22 cellular contexts compared by ENCODE assay signal in genomic region chr2:174840436-174840835, GRCh38.
DNase-seq lines count a peak whose midpoint lies in the region; ATAC-seq lines count a peak whose summit lies in the region.
"Had no signal": no experiment of that assay in that cellular context is flagged by ENCODE, and none has a peak within 500 bp of the region (broad histone marks: within the 10 kb centered on the region; RNA-seq: fewer than 3 reads in every experiment).

No MANE protein-coding gene starts in this region.

- H3K4me1 ChIP-seq in ACC112 (ENCODE audit: control insufficient read depth, insufficient read depth, low read length, unreplicated experiment) = peaks cover 47% of the 10 kb centered on the region
- H3K4me1 ChIP-seq in adipocyte (ENCODE audit: control insufficient read depth, insufficient read depth, low read length) = peaks cover 53% of the 10 kb centered on the region
- H3K4me1 ChIP-seq: vagina had no signal

- DNase-seq in HCEC 1CT (peak; percentile 90), adipocyte (ENCODE audit: low read depth) (peak; percentile 67), glomerular visceral epithelial cell (ENCODE audit: extremely low spot score) (peak; percentile 24), NOMO-1 treated with DMSO at 0.1 percent for 48 hours (lab: John Stamatoyannopoulos, UW; ENCODE audit: unreplicated experiment) (no peak), NCI-H1092 (lab: John Stamatoyannopoulos, UW) (no peak)
- DNase-seq: activated CD4-positive, alpha-beta memory T cell treated with anti-CD3 and anti-CD28 coated beads for 36 hours; activated naive CD8-positive, alpha-beta T cell treated with anti-CD3 and anti-CD28 coated beads, Interleukin-2, amount 10 ng/mL, durations not matched to agents 7 days and 5 days; activated T-cell treated with anti-CD3 and anti-CD28 coated beads, Interleukin-2, amount 50 U/mL, for 48 hours; foreskin melanocyte; mucosa of descending colon; NCI-H1417 treated with DMSO at 0.1 percent for 48 hours; NCI-H2171; ovary; stimulated activated CD4-positive, alpha-beta T cell treated with anti-CD3 and anti-CD28 coated beads, Interleukin-4, amount 100 ng/mL, for 1 hour; substantia nigra had no signal

- ATAC-seq in GM18870 (IDR thresholded peaks at IDR 0.05; ENCODE audit: unreplicated experiment) (no peak), GM21576 (IDR thresholded peaks at IDR 0.05; ENCODE audit: unreplicated experiment) (no peak)
- ATAC-seq: A549, mucosa of descending colon, sciatic nerve had no signal

- H3K9ac ChIP-seq in adipocyte (ENCODE audit: low read length) = peak overlapping the region; percentile 0

- H3K27ac ChIP-seq in ACC112 (ENCODE audit: low read depth, low read length) = no peak overlapping the region
- H3K27ac ChIP-seq: A549, ovary, RWPE1, vagina had no signal

- H2AFZ ChIP-seq in ACC112 (ENCODE audit: low read length, unreplicated experiment) = peak overlapping the region; percentile 2

- no peaks in the 10 kb centered on the region for H3K9me3 ChIP-seq in adipocyte (ENCODE audit: control insufficient read depth, low read length)
- H3K9me3 ChIP-seq: A549, mucosa of descending colon, ovary, vagina had no signal

- no peak overlapping the region for H3K4me3 ChIP-seq in ACC112 (ENCODE audit: low read depth, low read length)
- H3K4me3 ChIP-seq in adipocyte (ENCODE audit: low read length) = no peak overlapping the region
- H3K4me3 ChIP-seq: A549, mucosa of descending colon, ovary, vagina had no signal

- peaks cover 26% of the 10 kb centered on the region for H3K79me2 ChIP-seq in ACC112 (ENCODE audit: control insufficient read depth, insufficient read depth, low read length, unreplicated experiment)

- H3K27me3 ChIP-seq in ACC112 (ENCODE audit: insufficient read depth, low read length) (no peaks in the 10 kb centered on the region), adipocyte (replicated peaks; ENCODE audit: control insufficient read depth, insufficient read depth, low read length) (no peaks in the 10 kb centered on the region)
- H3K27me3 ChIP-seq: ovary, vagina had no signal

- no peaks in the 10 kb centered on the region for H3K36me3 ChIP-seq in ACC112 (ENCODE audit: insufficient read depth, low read length)
- no peaks in the 10 kb centered on the region for H3K36me3 ChIP-seq in adipocyte (ENCODE audit: control insufficient read depth, insufficient read depth, low read length, severe bottlenecking)
- H3K36me3 ChIP-seq: ovary, vagina had no signal

Comparison
In these comparisons a context has a peak if more than half of its experiments do, and no peak if none do; other contexts are left out.
1. DNase-seq: peak in HCEC 1CT (single experiment), adipocyte (single experiment) and glomerular visceral epithelial cell (single experiment); none in NOMO-1 treated with DMSO at 0.1 percent for 48 hours (single experiment) and NCI-H1092 (single experiment).